ENCODE assay signal across 8 cellular contexts in genomic region chr12:55728185-55728931, GRCh38. TPM values are rescaled to one million over a fixed set of nuclear protein-coding genes. Genes with fewer than 3 reads are reported as not detected.
A peak's percentile ranks its signal among the peaks of the same experiment; 100 is the strongest.
DNase-seq lines count a peak whose midpoint lies in the region; ATAC-seq and TF ChIP-seq lines count a peak whose summit lies in the region.

No MANE protein-coding gene starts in this region.

- CTCF ChIA-PET in activated naive CD4-positive, alpha-beta T cell treated with anti-CD3 and anti-CD28 coated beads for 36 hours (lab: Charles Lee), result interaction anchor here (2.7 to 3.1 kb wide), 2 partner anchors 10 to 11 kb away, joined by 10 to 32 read pairs; no protein-coding TSS in a partner anchor
- CTCF ChIA-PET in PC-9 (lab: Charles Lee), result no interaction called here

- H3K4me1 ChIP-seq in PC-9 (replicated peaks; ENCODE audit: insufficient read depth), result peaks cover 30% of the 10 kb centered on the region

- ATAC-seq in activated naive CD4-positive, alpha-beta T cell treated with anti-CD3 and anti-CD28 coated beads, Interleukin-2, amount 50 U/mL, for 72 hours, result no peak
- ATAC-seq in HG02588 (IDR thresholded peaks at IDR 0.05; ENCODE audit: unreplicated experiment), result peak; percentile 20
- ATAC-seq in left lobe of liver, result peak; percentile 41
- no peak for ATAC-seq in stimulated activated naive CD8-positive, alpha-beta T cell treated with anti-CD3 and anti-CD28 coated beads, Interleukin-15, Interleukin-2, amounts not matched to agents 100 U/mL and 50 U/mL, for 24 hours
- no peak for ATAC-seq in GM19467 (IDR thresholded peaks at IDR 0.05; ENCODE audit: unreplicated experiment)

- H3K9me3 ChIP-seq in PC-9 (ENCODE audit: insufficient read depth, low read depth), result no peaks in the 10 kb centered on the region

- H3K27me3 Mint-ChIP-seq in activated naive CD4-positive, alpha-beta T cell treated with anti-CD3 and anti-CD28 coated beads for 36 hours (ENCODE audit: low read depth), result no peaks in the 10 kb centered on the region

- no peak for TF ChIP-seq CTCF in PC-9 (conservative IDR thresholded peaks at IDR 0.05)

- H3K36me3 ChIP-seq in PC-9 (ENCODE audit: low read depth), result peaks cover 11% of the 10 kb centered on the region; the same call in 1 of the 2 replicates

- no peaks in the 10 kb centered on the region for H3K9me3 Mint-ChIP-seq in activated naive CD4-positive, alpha-beta T cell treated with anti-CD3 and anti-CD28 coated beads for 36 hours
- no peaks in the 10 kb centered on the region for H3K9me3 Mint-ChIP-seq in activated naive CD4-positive, alpha-beta T cell treated with anti-CD3 and anti-CD28 coated beads, Interleukin-2, amount 50 U/mL, for 72 hours

- peak overlapping the region; percentile 84 for H2AFZ ChIP-seq in PC-9

- H3K79me2 ChIP-seq in PC-9 (ENCODE audit: low read depth), result peaks cover 21% of the 10 kb centered on the region

- intact Hi-C loops in activated naive CD4-positive, alpha-beta T cell treated with anti-CD3 and anti-CD28 coated beads for 36 hours (cut with micrococcal nuclease), result loop anchor here (2.0 kb wide), 1 partner anchor 198 kb away; the partner anchor contains the start of gene PYM1
- intact Hi-C loops in PC-9 (cut with micrococcal nuclease; ENCODE audit: unreplicated experiment), result loop anchor here (10.0 kb wide), 1 partner anchor 734 kb away; no protein-coding TSS in a partner anchor

- peak overlapping the region; percentile 100 for H3K4me3 ChIP-seq in PC-9

- H3F3A ChIP-seq in PC-9 (ENCODE audit: insufficient read depth, low read depth), result peaks cover 41% of the 10 kb centered on the region; the same call in 1 of the 2 replicates

- peaks cover 29% of the 10 kb centered on the region for H3K4me1 Mint-ChIP-seq in activated naive CD4-positive, alpha-beta T cell treated with anti-CD3 and anti-CD28 coated beads for 36 hours (ENCODE audit: low read depth)

- H4K20me1 ChIP-seq in PC-9 (ENCODE audit: insufficient read depth), result peaks cover 30% of the 10 kb centered on the region

- peak overlapping the region; percentile 83 for H3K4me2 ChIP-seq in PC-9

- no peaks in the 10 kb centered on the region for H3K27me3 ChIP-seq in PC-9 (ENCODE audit: insufficient read depth, low read depth)

- no peak overlapping the region for H3K27ac Mint-ChIP-seq in activated naive CD4-positive, alpha-beta T cell treated with anti-CD3 and anti-CD28 coated beads for 36 hours
- peak overlapping the region in 1 of 2 donors; percentile 14 for H3K27ac Mint-ChIP-seq in activated naive CD4-positive, alpha-beta T cell treated with anti-CD3 and anti-CD28 coated beads, Interleukin-2, amount 50 U/mL, for 72 hours

- H3K27ac ChIP-seq in PC-9 (peak overlapping the region; percentile 84), cingulate gyrus (ENCODE audit: low read depth, low read length) (peak overlapping the region; percentile 100)

- BruUV-seq in PC-9 (replicated peaks; lab: Mats Ljungman, UMichigan), result no TSS peak

- no peaks in the 10 kb centered on the region for H3K9me2 ChIP-seq in PC-9 (ENCODE audit: insufficient read depth)

- peaks cover 2% of the 10 kb centered on the region for H3K36me3 Mint-ChIP-seq in activated naive CD4-positive, alpha-beta T cell treated with anti-CD3 and anti-CD28 coated beads for 36 hours (ENCODE audit: low read depth)
- peaks cover 0 to 9% of the 10 kb centered on the region in 2 donors for H3K36me3 Mint-ChIP-seq in activated naive CD4-positive, alpha-beta T cell treated with anti-CD3 and anti-CD28 coated beads, Interleukin-2, amount 50 U/mL, for 72 hours

- POLR2A ChIA-PET in PC-9 (lab: Charles Lee; ENCODE audit: unreplicated experiment), result interaction anchor here (1.3 kb wide), 1 partner anchor 10 kb away, joined by 7 read pairs; no protein-coding TSS in a partner anchor

- H3K4me3 Mint-ChIP-seq in activated naive CD4-positive, alpha-beta T cell treated with anti-CD3 and anti-CD28 coated beads for 36 hours, result peak overlapping the region; percentile 61

- no peak for DNase-seq in activated naive CD4-positive, alpha-beta T cell treated with anti-CD3 and anti-CD28 coated beads for 36 hours
- DNase-seq in activated naive CD4-positive, alpha-beta T cell treated with anti-CD3 and anti-CD28 coated beads, Interleukin-2, amount 50 U/mL, for 72 hours (ENCODE audit: low spot score in 2 of 2), result no peak
- DNase-seq in PC-9, result peak; percentile 43 to 61
- peak; percentile 71 for DNase-seq in left lobe of liver (ENCODE audit: low spot score)
- peak; percentile 49 for DNase-seq in stimulated activated naive CD8-positive, alpha-beta T cell treated with anti-CD3 and anti-CD28 coated beads, Interleukin-15, Interleukin-2, amounts not matched to agents 100 U/mL and 50 U/mL, for 24 hours

RNA-seq across cellular contexts. Expression of gene CD63, which starts 0.5 kb away (rescaled TPM):
- total RNA-seq in activated naive CD4-positive, alpha-beta T cell treated with anti-CD3 and anti-CD28 coated beads for 36 hours, result 10 to 100 TPM; 62.3 to 73.6 TPM
- 100 to 1,000 TPM; 129 to 180 TPM for total RNA-seq in activated naive CD4-positive, alpha-beta T cell treated with anti-CD3 and anti-CD28 coated beads, Interleukin-2, amount 50 U/mL, for 72 hours
- 434 and 536 TPM in 2 replicates for total RNA-seq in PC-9 (2021)
- 203 TPM for total RNA-seq in left lobe of liver

RNA-seq across cellular contexts. Expression of gene RDH5, which starts 8.2 kb away (rescaled TPM):
- total RNA-seq in activated naive CD4-positive, alpha-beta T cell treated with anti-CD3 and anti-CD28 coated beads for 36 hours, result 1 to 10 TPM; 2.1 to 2.6 TPM
- 10 to 100 TPM in 1 of 2 donors, 1 to 10 TPM in 1; 6.4 to 13.3 TPM for total RNA-seq in activated naive CD4-positive, alpha-beta T cell treated with anti-CD3 and anti-CD28 coated beads, Interleukin-2, amount 50 U/mL, for 72 hours
- total RNA-seq in PC-9 (2021), result 8.1 and 12.6 TPM in 2 replicates
- 60.0 TPM for total RNA-seq in left lobe of liver

RNA-seq across cellular contexts. Expression of gene BLOC1S1, which starts 12.5 kb away (rescaled TPM):
- 100 to 1,000 TPM; 118 to 124 TPM for total RNA-seq in activated naive CD4-positive, alpha-beta T cell treated with anti-CD3 and anti-CD28 coated beads for 36 hours
- total RNA-seq in activated naive CD4-positive, alpha-beta T cell treated with anti-CD3 and anti-CD28 coated beads, Interleukin-2, amount 50 U/mL, for 72 hours, result 100 to 1,000 TPM; 116 to 118 TPM
- total RNA-seq in PC-9 (2021), result 81.1 and 101 TPM in 2 replicates
- total RNA-seq in left lobe of liver, result 97.2 TPM

RNA-seq across cellular contexts. Expression of gene GDF11, which starts 14.6 kb away (rescaled TPM):
- 1 to 10 TPM; 4.2 TPM for total RNA-seq in activated naive CD4-positive, alpha-beta T cell treated with anti-CD3 and anti-CD28 coated beads for 36 hours
- 10 to 100 TPM in 1 of 2 donors, 1 to 10 TPM in 1; 5.9 to 12.0 TPM for total RNA-seq in activated naive CD4-positive, alpha-beta T cell treated with anti-CD3 and anti-CD28 coated beads, Interleukin-2, amount 50 U/mL, for 72 hours
- total RNA-seq in PC-9 (2021) (7.5 and 9.4 TPM in 2 replicates), left lobe of liver (1.1 TPM)

RNA-seq across cellular contexts. Expression of gene ITGA7, which starts 20.7 kb away (rescaled TPM):
- 1 to 10 TPM; 3.9 to 4.8 TPM for total RNA-seq in activated naive CD4-positive, alpha-beta T cell treated with anti-CD3 and anti-CD28 coated beads for 36 hours
- total RNA-seq in activated naive CD4-positive, alpha-beta T cell treated with anti-CD3 and anti-CD28 coated beads, Interleukin-2, amount 50 U/mL, for 72 hours, result 10 to 100 TPM in 1 of 2 donors, 1 to 10 TPM in 1; 4.0 to 11.9 TPM
- total RNA-seq in PC-9 (2021) (2.7 and 3.1 TPM in 2 replicates), left lobe of liver (16.9 TPM)

Comparison
In these comparisons a context has a peak if more than half of its experiments do, and no peak if none do; other contexts are left out.
1. DNase-seq: peak in PC-9 (2 of 2), left lobe of liver (single experiment) and stimulated activated naive CD8-positive, alpha-beta T cell treated with anti-CD3 and anti-CD28 coated beads, Interleukin-15, Interleukin-2, amounts not matched to agents 100 U/mL and 50 U/mL, for 24 hours (single experiment); none in activated naive CD4-positive, alpha-beta T cell treated with anti-CD3 and anti-CD28 coated beads for 36 hours (single experiment) and activated naive CD4-positive, alpha-beta T cell treated with anti-CD3 and anti-CD28 coated beads, Interleukin-2, amount 50 U/mL, for 72 hours (0 of 2).
2. ATAC-seq: peak in HG02588 (single experiment) and left lobe of liver (single experiment); none in activated naive CD4-positive, alpha-beta T cell treated with anti-CD3 and anti-CD28 coated beads, Interleukin-2, amount 50 U/mL, for 72 hours (0 of 2), stimulated activated naive CD8-positive, alpha-beta T cell treated with anti-CD3 and anti-CD28 coated beads, Interleukin-15, Interleukin-2, amounts not matched to agents 100 U/mL and 50 U/mL, for 24 hours (single experiment) and GM19467 (single experiment).